Comparison of ENCODE assay signal across 8 cellular contexts in genomic region chr3:129230311-129231019, GRCh38. TPM values are rescaled to one million over a fixed set of nuclear protein-coding genes. Genes with fewer than 3 reads are reported as not detected.
DNase-seq lines count a peak whose midpoint lies in the region; ATAC-seq and TF ChIP-seq lines count a peak whose summit lies in the region.

No MANE protein-coding gene starts in this region.

- peak overlapping the region; percentile 77 for H3K4me3 Mint-ChIP-seq in dendritic cell treated with granulocyte-macrophage colony-stimulating factor and Interleukin-4, amounts not matched to agents 40 ng/mL and 50 ng/mL, for 4 days
- no peak overlapping the region for H3K4me3 Mint-ChIP-seq in osteocyte (ENCODE audit: unreplicated experiment)

- peak; percentile 94 for DNase-seq in RKO (ENCODE audit: low spot score)
- DNase-seq in osteocyte (ENCODE audit: extremely low spot score, unreplicated experiment) = no peak
- DNase-seq in NCI-H1092 (lab: John Stamatoyannopoulos, UW) = no peak
- no peak for DNase-seq in HuH-7.5 (ENCODE audit: low spot score)

- no peak for TF ChIP-seq CTCF in osteocyte (IDR thresholded peaks at IDR 0.05)

- no peaks in the 10 kb centered on the region for H3K9me3 Mint-ChIP-seq in dendritic cell treated with granulocyte-macrophage colony-stimulating factor and Interleukin-4, amounts not matched to agents 40 ng/mL and 50 ng/mL, for 4 days
- H3K9me3 Mint-ChIP-seq in osteocyte (ENCODE audit: unreplicated experiment) = no peaks in the 10 kb centered on the region

- H3K27me3 Mint-ChIP-seq in dendritic cell treated with granulocyte-macrophage colony-stimulating factor and Interleukin-4, amounts not matched to agents 40 ng/mL and 50 ng/mL, for 4 days = no peaks in the 10 kb centered on the region
- no peaks in the 10 kb centered on the region for H3K27me3 Mint-ChIP-seq in osteocyte (ENCODE audit: unreplicated experiment)

- ATAC-seq in GM18868 (IDR thresholded peaks at IDR 0.05; ENCODE audit: unreplicated experiment) (peak; percentile 45), HG03565 (IDR thresholded peaks at IDR 0.05; ENCODE audit: unreplicated experiment) (no peak), GM21515 (IDR thresholded peaks at IDR 0.05; ENCODE audit: unreplicated experiment) (no peak)

- peaks cover 15% of the 10 kb centered on the region for H3K36me3 Mint-ChIP-seq in dendritic cell treated with granulocyte-macrophage colony-stimulating factor and Interleukin-4, amounts not matched to agents 40 ng/mL and 50 ng/mL, for 4 days (ENCODE audit: low read depth)
- no peaks in the 10 kb centered on the region for H3K36me3 Mint-ChIP-seq in osteocyte (ENCODE audit: unreplicated experiment)

- H3K4me1 Mint-ChIP-seq in dendritic cell treated with granulocyte-macrophage colony-stimulating factor and Interleukin-4, amounts not matched to agents 40 ng/mL and 50 ng/mL, for 4 days (ENCODE audit: low read depth) = peaks cover 82% of the 10 kb centered on the region
- peaks cover 33% of the 10 kb centered on the region for H3K4me1 Mint-ChIP-seq in osteocyte (ENCODE audit: unreplicated experiment)

- intact Hi-C loops in dendritic cell treated with granulocyte-macrophage colony-stimulating factor and Interleukin-4, amounts not matched to agents 40 ng/mL and 50 ng/mL, for 4 days (cut with micrococcal nuclease) = loop anchor here (5.0 kb wide), 1 partner anchor 108 kb away; the partner anchor contains the start of gene RAB43

- peak overlapping the region; percentile 100 for H3K27ac Mint-ChIP-seq in dendritic cell treated with granulocyte-macrophage colony-stimulating factor and Interleukin-4, amounts not matched to agents 40 ng/mL and 50 ng/mL, for 4 days
- peak overlapping the region; percentile 76 for H3K27ac Mint-ChIP-seq in osteocyte (ENCODE audit: unreplicated experiment)

RNA-seq across cellular contexts. Expression of gene COPG1, which starts 18.9 kb away (rescaled TPM):
- 249 and 258 TPM in 2 replicates for total RNA-seq in osteocyte

RNA-seq across cellular contexts. Expression of gene CNBP, which starts 46.8 kb away (rescaled TPM):
- total RNA-seq in osteocyte = 199 and 203 TPM in 2 replicates

RNA-seq across cellular contexts. Expression of gene HMCES, which starts 48.2 kb away (rescaled TPM):
- 24.7 and 25.8 TPM in 2 replicates for total RNA-seq in osteocyte
